Comparison of ENCODE assay signal across 9 cellular contexts in genomic region chr5:1737790-1738405, GRCh38.
DNase-seq lines count a peak whose midpoint lies in the region; ATAC-seq, FAIRE-seq and TF ChIP-seq lines count a peak whose summit lies in the region.
"Had no signal": no experiment of that assay in that cellular context is flagged by ENCODE, and none has a peak within 500 bp of the region (broad histone marks: within the 10 kb centered on the region; RNA-seq: fewer than 3 reads in every experiment).

No MANE protein-coding gene starts in this region.

- H3K27ac ChIP-seq in Panc1 (ENCODE audit: low read length) = no peak overlapping the region
- no peak overlapping the region for H3K27ac ChIP-seq in astrocyte (ENCODE audit: low read depth, low read length)
- no peak overlapping the region for H3K27ac ChIP-seq in HepG2 (ENCODE audit: extremely low read length, insufficient read depth, low read length)
- H3K27ac ChIP-seq: ascending aorta had no signal

- no peak for TF ChIP-seq RAD21 in HepG2 (CRISPR knock-in tag; IDR thresholded peaks at IDR 0.05)

- in situ Hi-C loops in Panc1 (cut with HindIII; ENCODE audit: low pct_unique_long_range_greater_than_20kb, low sequenced_read_pairs) (no loop called here), HepG2 (cut with HindIII; ENCODE audit: extremely low pct_ligation_motif_present, low pct_unique_long_range_greater_than_20kb) (no loop called here)

- no peak overlapping the region for H3K4me3 Mint-ChIP-seq in astrocyte (ENCODE audit: unreplicated experiment)

- H3K36me3 ChIP-seq in Panc1 (ENCODE audit: control insufficient read depth, insufficient read depth, low read length) = no peaks in the 10 kb centered on the region
- H3K36me3 ChIP-seq in astrocyte (ENCODE audit: insufficient read depth, low read length) = no peaks in the 10 kb centered on the region
- H3K36me3 ChIP-seq in HepG2 (replicated peaks in 1 of 2; ENCODE audit: control insufficient read depth in 1 of 2, insufficient read depth in 2 of 2, low read length in 2 of 2) = no peaks in the 10 kb centered on the region
- H3K36me3 ChIP-seq: ascending aorta had no signal

- BruUV-seq in Panc1 (replicated peaks; lab: Mats Ljungman, UMichigan) (no TSS peak), HepG2 (replicated peaks; lab: Mats Ljungman, UMichigan) (no TSS peak)

- no peaks in the 10 kb centered on the region for H3K36me3 Mint-ChIP-seq in astrocyte (ENCODE audit: low read depth, unreplicated experiment)

- H3K27me3 Mint-ChIP-seq in astrocyte (ENCODE audit: low read depth, unreplicated experiment) = peaks cover 27% of the 10 kb centered on the region

- no peak overlapping the region for H3K9ac ChIP-seq in astrocyte (ENCODE audit: low read length)
- no peak overlapping the region for H3K9ac ChIP-seq in HepG2 (ENCODE audit: insufficient read depth, low read depth, low read length)

- peak; percentile 66 for ATAC-seq in HG02571 (IDR thresholded peaks at IDR 0.05; ENCODE audit: unreplicated experiment)
- peak; percentile 72 for ATAC-seq in Panc1
- peak; percentile 86 for ATAC-seq in HepG2
- no peak for ATAC-seq in HG03097 (IDR thresholded peaks at IDR 0.05; ENCODE audit: low FRiP score, unreplicated experiment)

- H3K79me2 ChIP-seq in astrocyte (ENCODE audit: insufficient read depth, low read length) (no peaks in the 10 kb centered on the region), HepG2 (ENCODE audit: insufficient read depth, low read length) (no peaks in the 10 kb centered on the region)

- TF ChIP-seq EP300 in HepG2 (IDR thresholded peaks at IDR 0.05; ENCODE audit: low read depth in 2 of 2, low read length in 2 of 2) = no peak
- TF ChIP-seq EP300 in HepG2 (CRISPR knock-in tag; IDR thresholded peaks at IDR 0.05; ENCODE audit: borderline replicate concordance) = no peak

- H3K4me3 ChIP-seq in Panc1 (ENCODE audit: low read depth in 2 of 2, low read length in 2 of 2) (no peak overlapping the region), astrocyte (ENCODE audit: insufficient read depth, low read depth, low read length) (no peak overlapping the region), HepG2 (replicated peaks in 1 of 3; ENCODE audit: insufficient read depth in 1 of 3, low read depth in 2 of 3, low read length in 3 of 3) (no peak overlapping the region)
- H3K4me3 ChIP-seq: ascending aorta had no signal

- POLR2A ChIA-PET in Panc1 (lab: Charles Lee) = no interaction called here
- POLR2A ChIA-PET in HepG2 (lab: Yijun Ruan, JAX) = no interaction called here

- H3K27me3 ChIP-seq in Panc1 (ENCODE audit: control insufficient read depth, insufficient read depth, low read length) = peaks cover 4% of the 10 kb centered on the region; the same call in 1 of the 2 replicates
- H3K27me3 ChIP-seq in astrocyte (ENCODE audit: insufficient read depth, low read length) = peaks cover 5% of the 10 kb centered on the region
- peaks cover 10 to 16% of the 10 kb centered on the region in 2 experiments for H3K27me3 ChIP-seq in HepG2 (ENCODE audit: control insufficient read depth in 1 of 2, insufficient read depth in 2 of 2, low read length in 2 of 2)
- H3K27me3 ChIP-seq: ascending aorta had no signal

- DNase-seq in NCI-H82 (lab: John Stamatoyannopoulos, UW) (peak; percentile 41), NCI-H82 treated with DMSO at 0.1 percent for 48 hours (lab: John Stamatoyannopoulos, UW; ENCODE audit: unreplicated experiment) (no peak), Panc1 (ENCODE audit: low read depth, low spot score) (no peak), astrocyte (ENCODE audit: low read depth) (no peak), HepG2 (ENCODE audit: low spot score) (peak; percentile 31), COLO829 (ENCODE audit: low spot score) (no peak)

- peaks cover 15% of the 10 kb centered on the region for H3K9me3 Mint-ChIP-seq in astrocyte (ENCODE audit: unreplicated experiment)

- H3K4me2 ChIP-seq in astrocyte (ENCODE audit: low read length) = no peak overlapping the region
- H3K4me2 ChIP-seq in HepG2 (ENCODE audit: low read depth, low read length) = no peak overlapping the region

- H4K20me1 ChIP-seq in astrocyte (ENCODE audit: insufficient read depth, low read length) = no peaks in the 10 kb centered on the region
- no peaks in the 10 kb centered on the region for H4K20me1 ChIP-seq in HepG2 (ENCODE audit: insufficient read depth, low read length)

- H2AFZ ChIP-seq in astrocyte (ENCODE audit: low read depth, low read length) (no peak overlapping the region), HepG2 (ENCODE audit: low read length) (no peak overlapping the region)

- H3K9me3 ChIP-seq in Panc1 (ENCODE audit: control insufficient read depth, insufficient read depth, low read depth, low read length) = peaks cover 19% of the 10 kb centered on the region; the same call in 1 of the 2 replicates
- H3K9me3 ChIP-seq in astrocyte (ENCODE audit: insufficient read depth, low read depth, low read length) = no peaks in the 10 kb centered on the region
- peaks cover 19% of the 10 kb centered on the region for H3K9me3 ChIP-seq in HepG2 (ENCODE audit: low read length)
- H3K9me3 ChIP-seq: ascending aorta had no signal

- H3K4me1 ChIP-seq in Panc1 (ENCODE audit: control insufficient read depth, insufficient read depth, low read length) = no peaks in the 10 kb centered on the region
- no peaks in the 10 kb centered on the region for H3K4me1 ChIP-seq in astrocyte (ENCODE audit: insufficient read depth, low read length)
- H3K4me1 ChIP-seq in HepG2 (ENCODE audit: insufficient read depth, low read length) = no peaks in the 10 kb centered on the region
- H3K4me1 ChIP-seq: ascending aorta had no signal

- no peak for TF ChIP-seq POLR2A in HepG2 (IDR thresholded peaks at IDR 0.05; ENCODE audit: insufficient read depth in 1 of 2, low read depth in 2 of 2, low read length in 2 of 2)

- intact Hi-C loops in Panc1 (cut with micrococcal nuclease; ENCODE audit: unreplicated experiment) (no loop called here), HepG2 (cut with micrococcal nuclease; ENCODE audit: unreplicated experiment) (no loop called here)

- FAIRE-seq in astrocyte (lab: Jason Lieb, UNC) (no peak), HepG2 (lab: Jason Lieb, UNC) (no peak)

- WGBS in HepG2 (ENCODE audit: low lambda C conversion rate) = 16% methylated on average over 3 of the region's 3 CpGs

- TF ChIP-seq CTCF in Panc1 (IDR thresholded peaks at IDR 0.05) (peak; percentile 82), astrocyte (IDR thresholded peaks at IDR 0.05; ENCODE audit: insufficient read depth, low read depth, low read length) (peak; percentile 44), HepG2 (CRISPR knock-in tag; IDR thresholded peaks at IDR 0.05) (peak; percentile 67)

- CTCF ChIA-PET in Panc1 (lab: Charles Lee) (no interaction called here), HepG2 (lab: Yijun Ruan, JAX; ENCODE audit: low intra/inter-chr PET ratio, low total read pairs) (interaction anchor here (1.4 kb wide), 1 partner anchor 280 kb away, joined by 3 read pairs; no protein-coding TSS in a partner anchor)

- H3K27ac Mint-ChIP-seq in astrocyte (ENCODE audit: unreplicated experiment) = no peak overlapping the region

- no peaks in the 10 kb centered on the region for H3K4me1 Mint-ChIP-seq in astrocyte (ENCODE audit: low read depth, unreplicated experiment)

TF ChIP-seq in HepG2, 621 proteins besides CTCF, POLR2A, EP300 and RAD21:
- peak; percentile 54 for TF ChIP-seq STAG1 (CRISPR knock-in tag; IDR thresholded peaks at IDR 0.05)
- peak; percentile 41; the same call in 1 of the 2 replicates for TF ChIP-seq SMC3 (IDR thresholded peaks at IDR 0.05; ENCODE audit: low read length)
- TF ChIP-seq PBX3 (CRISPR knock-in tag; IDR thresholded peaks at IDR 0.05; ENCODE audit: borderline replicate concordance) = no peak

Comparison
In these comparisons a context has a peak if more than half of its experiments do, and no peak if none do; other contexts are left out.
1. DNase-seq: peak in NCI-H82 (single experiment) and HepG2 (single experiment); none in NCI-H82 treated with DMSO at 0.1 percent for 48 hours (single experiment), Panc1 (single experiment), astrocyte (single experiment) and COLO829 (single experiment).
2. Peak in every context shown above with its lines, with median percentiles within 50 percentile points of each other: CTCF ChIP-seq.